In the genomic region with DNA sequence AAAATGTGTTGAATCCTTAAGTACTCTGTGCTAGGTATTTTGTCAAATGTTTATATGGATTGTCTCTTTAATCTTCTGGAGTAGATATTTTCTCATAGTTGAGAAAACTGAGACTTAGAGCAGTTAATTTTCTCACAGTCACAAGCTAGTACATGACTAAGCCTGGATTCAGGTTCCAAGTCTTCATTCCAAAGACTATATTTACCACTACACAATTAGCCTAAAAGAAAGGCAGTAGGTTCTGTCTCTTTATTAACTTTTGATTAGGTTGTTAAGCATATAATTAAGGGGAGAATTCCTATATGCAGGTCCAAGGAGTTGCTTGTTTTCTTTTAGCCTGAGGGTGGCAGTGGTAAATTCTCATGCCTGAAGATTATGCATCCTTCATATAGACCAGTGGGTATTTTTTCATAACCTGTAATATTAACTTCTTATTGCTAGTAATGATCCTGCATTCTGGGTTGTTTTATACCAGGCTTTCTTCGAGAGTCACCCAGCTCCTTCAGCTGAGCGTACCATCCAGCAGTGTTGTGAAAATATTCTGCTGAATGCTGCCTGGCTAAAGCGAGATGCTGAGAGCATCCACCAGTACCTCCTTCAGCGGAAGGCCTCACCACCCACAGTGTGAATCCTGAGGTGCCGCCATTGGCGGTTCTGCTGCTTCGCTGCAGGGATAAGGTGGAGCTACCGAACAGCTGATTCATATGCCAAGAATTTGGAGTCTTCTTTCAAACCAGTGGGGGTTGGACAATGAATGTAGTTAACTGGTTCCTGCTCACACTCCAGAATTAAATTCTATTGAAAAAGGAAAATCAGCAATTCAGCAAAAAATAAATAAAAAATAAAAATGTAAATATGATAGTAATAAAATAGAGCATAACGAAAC, we compare ENCODE assay signal across 8 cellular contexts. TPM values are rescaled to one million over a fixed set of nuclear protein-coding genes. Genes with fewer than 3 reads are reported as not detected.
DNase-seq lines count a peak whose midpoint lies in the region; ATAC-seq and TF ChIP-seq lines count a peak whose summit lies in the region.

No MANE protein-coding gene starts in this region.

- CTCF ChIA-PET in HCT116 (lab: Charles Lee), result interaction anchor here (1.0 kb wide), 1 partner anchor 28 kb away, joined by 8 read pairs; a partner anchor contains a TSS

- H3K36me3 ChIP-seq in HCT116 (ENCODE audit: control insufficient read depth in 1 of 2, insufficient read depth in 2 of 2, low read length in 2 of 2) (peaks cover 31 to 33% of the 10 kb centered on the region in 2 experiments; a peak in 3 of 4 replicates), Peyer's patch (peaks cover 0 to 71% (median 0%) of the 10 kb centered on the region in 3 donors)

- peak in 2 of 3 experiments; percentile 22 to 27; a peak in 3 of 6 replicates for TF ChIP-seq CTCF in HCT116 (IDR thresholded peaks at IDR 0.05 in 2 of 3, conservative IDR thresholded peaks at IDR 0.05 in 1 of 3; ENCODE audit: borderline replicate concordance in 1 of 3, insufficient read depth in 1 of 3, low read depth in 2 of 3, low read length in 2 of 3)
- TF ChIP-seq CTCF in Peyer's patch (IDR thresholded peaks at IDR 0.05), result no peak

- RAD21 ChIA-PET in HCT116 (lab: Charles Lee; ENCODE audit: low non-redundant PET in 1 of 2, low total read pairs in 2 of 2, uncharacterized antibody in 2 of 2, unreplicated experiment in 2 of 2), result interaction anchor here in 1 of 2 experiments (0.6 to 1.3 kb wide), 2 partner anchors 28 to 55 kb away, joined by 4 to 6 read pairs; a partner anchor contains a TSS

- peak overlapping the region in 1 of 2 experiments; percentile 22; a peak in 1 of 4 replicates for H3K4me3 ChIP-seq in HCT116 (replicated peaks in 1 of 2; ENCODE audit: low read depth in 1 of 2, low read length in 2 of 2)
- no peak overlapping the region for H3K4me3 ChIP-seq in Peyer's patch

- H3K4me1 Mint-ChIP-seq in T-helper 17 cell, result peaks cover 6% of the 10 kb centered on the region

- DNase-seq in HCT116 (ENCODE audit: low read depth, low spot score), result peak; percentile 82
- peak; percentile 79 for DNase-seq in T1000 (lab: John Stamatoyannopoulos, UW)
- DNase-seq in glomerular visceral epithelial cell (ENCODE audit: extremely low spot score), result peak; percentile 90
- DNase-seq in renal cortical epithelial cell (ENCODE audit: low read depth), result peak; percentile 92
- no peak for DNase-seq in T-helper 17 cell
- DNase-seq in medulla oblongata (ENCODE audit: extremely low spot score), result no peak
- no peak for DNase-seq in Peyer's patch

- no peak overlapping the region for H3K4me3 Mint-ChIP-seq in T-helper 17 cell

- peaks cover 32 to 46% of the 10 kb centered on the region in 2 experiments for H3K4me1 ChIP-seq in HCT116 (ENCODE audit: control insufficient read depth in 1 of 2, insufficient read depth in 2 of 2, low read length in 2 of 2)
- H3K4me1 ChIP-seq in Peyer's patch, result no peaks in the 10 kb centered on the region

- intact Hi-C loops in HCT116 (cut with micrococcal nuclease), result loop anchor here (1.0 kb wide), 1 partner anchor 181 kb away; no protein-coding TSS in a partner anchor

- H3K27ac ChIP-seq in HCT116 (ENCODE audit: low read depth, low read length) (peak overlapping the region; percentile 62), Peyer's patch (peak overlapping the region in 1 of 4 donors; percentile 4)

- H3K9me3 ChIP-seq in HCT116 (ENCODE audit: control insufficient read depth in 1 of 2, insufficient read depth in 1 of 2, low read depth in 1 of 2, low read length in 2 of 2) (no peaks in the 10 kb centered on the region), T-helper 17 cell (ENCODE audit: control insufficient read depth, low read length, poor library complexity, severe bottlenecking) (no peaks in the 10 kb centered on the region), Peyer's patch (no peaks in the 10 kb centered on the region)

- H3K27me3 Mint-ChIP-seq in T-helper 17 cell, result no peaks in the 10 kb centered on the region

- H3K79me2 ChIP-seq in HCT116 (ENCODE audit: insufficient read depth, low read length), result no peaks in the 10 kb centered on the region

- no peaks in the 10 kb centered on the region for H4K20me1 ChIP-seq in HCT116 (ENCODE audit: insufficient read depth)

- H2AFZ ChIP-seq in HCT116 (ENCODE audit: low read depth, low read length, poor library complexity, severe bottlenecking), result no peak overlapping the region

- POLR2A ChIA-PET in HCT116 (lab: Charles Lee), result interaction anchor here (1.0 to 1.7 kb wide), 2 partner anchors 10 to 28 kb away, joined by 3 to 18 read pairs; a partner anchor contains a TSS

- H3K27me3 ChIP-seq in HCT116 (ENCODE audit: insufficient read depth, low read length), result no peaks in the 10 kb centered on the region
- H3K27me3 ChIP-seq in Peyer's patch, result no peaks in the 10 kb centered on the region

- TF ChIP-seq POLR2A in HCT116 (IDR thresholded peaks at IDR 0.05; ENCODE audit: borderline replicate concordance, extremely low read depth, insufficient read depth, insufficient read length), result no peak
- no peak for TF ChIP-seq POLR2A in Peyer's patch (IDR thresholded peaks at IDR 0.05)

- H3K9ac ChIP-seq in HCT116 (ENCODE audit: low read length), result peak overlapping the region; percentile 48

- no peaks in the 10 kb centered on the region for H3K9me2 ChIP-seq in HCT116 (ENCODE audit: insufficient read depth)

- ATAC-seq in HCT116 (peak; percentile 93), T-helper 17 cell (no peak), HG02970 (IDR thresholded peaks at IDR 0.05; ENCODE audit: low FRiP score, unreplicated experiment) (no peak)

- 0 out of 2 replicates have a peak, but pooled peaks have one; percentile 15 for TF ChIP-seq RAD21 in HCT116 (IDR thresholded peaks at IDR 0.05; ENCODE audit: low read depth)

- BruUV-seq in HCT116 (replicated peaks; lab: Mats Ljungman, UMichigan), result TSS peak; percentile 24

- H3K4me2 ChIP-seq in HCT116 (ENCODE audit: low read length), result peak overlapping the region; percentile 63

- no peak overlapping the region for H3K27ac Mint-ChIP-seq in T-helper 17 cell

- peaks cover 4% of the 10 kb centered on the region for H3K36me3 Mint-ChIP-seq in T-helper 17 cell (ENCODE audit: low read depth)

TF ChIP-seq in HCT116, 20 proteins besides CTCF, POLR2A, EP300 and RAD21:
- TF ChIP-seq, protein P1, sequence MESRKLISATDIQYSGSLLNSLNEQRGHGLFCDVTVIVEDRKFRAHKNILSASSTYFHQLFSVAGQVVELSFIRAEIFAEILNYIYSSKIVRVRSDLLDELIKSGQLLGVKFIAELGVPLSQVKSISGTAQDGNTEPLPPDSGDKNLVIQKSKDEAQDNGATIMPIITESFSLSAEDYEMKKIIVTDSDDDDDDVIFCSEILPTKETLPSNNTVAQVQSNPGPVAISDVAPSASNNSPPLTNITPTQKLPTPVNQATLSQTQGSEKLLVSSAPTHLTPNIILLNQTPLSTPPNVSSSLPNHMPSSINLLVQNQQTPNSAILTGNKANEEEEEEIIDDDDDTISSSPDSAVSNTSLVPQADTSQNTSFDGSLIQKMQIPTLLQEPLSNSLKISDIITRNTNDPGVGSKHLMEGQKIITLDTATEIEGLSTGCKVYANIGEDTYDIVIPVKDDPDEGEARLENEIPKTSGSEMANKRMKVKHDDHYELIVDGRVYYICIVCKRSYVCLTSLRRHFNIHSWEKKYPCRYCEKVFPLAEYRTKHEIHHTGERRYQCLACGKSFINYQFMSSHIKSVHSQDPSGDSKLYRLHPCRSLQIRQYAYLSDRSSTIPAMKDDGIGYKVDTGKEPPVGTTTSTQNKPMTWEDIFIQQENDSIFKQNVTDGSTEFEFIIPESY (IDR thresholded peaks at IDR 0.05; ENCODE audit: extremely low read depth, insufficient replicate concordance, low read length), result no peak
- no peak for TF ChIP-seq POLR2AphosphoS5 (IDR thresholded peaks at IDR 0.05; ENCODE audit: low read depth, low read length)
- TF ChIP-seq JUND (IDR thresholded peaks at IDR 0.05), result peak; percentile 76; the same call in 1 of the 2 replicates
- TF ChIP-seq EGR1 (IDR thresholded peaks at IDR 0.05; ENCODE audit: low read depth), result no peak
- TF ChIP-seq YY1 (IDR thresholded peaks at IDR 0.05; ENCODE audit: extremely low read depth, insufficient replicate concordance, low read depth, low read length), result peak; percentile 88
- TF ChIP-seq CBX3 (IDR thresholded peaks at IDR 0.05; ENCODE audit: low read depth), result 0 out of 2 replicates have a peak, but pooled peaks have one; percentile 27
- TF ChIP-seq, protein P2, sequence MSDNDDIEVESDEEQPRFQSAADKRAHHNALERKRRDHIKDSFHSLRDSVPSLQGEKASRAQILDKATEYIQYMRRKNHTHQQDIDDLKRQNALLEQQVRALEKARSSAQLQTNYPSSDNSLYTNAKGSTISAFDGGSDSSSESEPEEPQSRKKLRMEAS (IDR thresholded peaks at IDR 0.05), result peak; percentile 39; the same call in 1 of the 2 replicates
- no peak; the same call in 1 of the 2 replicates for TF ChIP-seq CEBPB (IDR thresholded peaks at IDR 0.05; ENCODE audit: low read depth)
- TF ChIP-seq EZH2phosphoT487 (IDR thresholded peaks at IDR 0.05; ENCODE audit: borderline replicate concordance), result no peak
- TF ChIP-seq SP1 (IDR thresholded peaks at IDR 0.05; ENCODE audit: low read depth), result peak; percentile 76
- no peak for TF ChIP-seq EZH2 (IDR thresholded peaks at IDR 0.05)
- TF ChIP-seq SRF (IDR thresholded peaks at IDR 0.05; ENCODE audit: low read depth), result peak; percentile 13; the same call in 1 of the 2 replicates
- TF ChIP-seq FOSL1 (IDR thresholded peaks at IDR 0.05; ENCODE audit: low read depth), result peak; percentile 87
- no peak for TF ChIP-seq ZNF274 (IDR thresholded peaks at IDR 0.05; ENCODE audit: low read depth, low read length)
- peak; percentile 42; the same call in 1 of the 2 replicates for TF ChIP-seq SIN3A (IDR thresholded peaks at IDR 0.05; ENCODE audit: low read depth)

RNA-seq across cellular contexts. Expression of a gene that starts 28.2 kb away (rescaled TPM):
- total RNA-seq in HCT116 (2021; ENCODE audit: unreplicated experiment), result 526 TPM
- polyA plus RNA-seq in HCT116 (2012), result 233 and 294 TPM in 2 replicates
- 421 and 446 TPM in 2 replicates for total RNA-seq in renal cortical epithelial cell
- 100 to 1,000 TPM; 183 to 196 TPM for total RNA-seq in T-helper 17 cell
- 100 to 1,000 TPM in 3 of 4 donors, 10 to 100 TPM in 1; 72.3 to 276 (median 135) TPM for total RNA-seq in Peyer's patch

Comparison
In these comparisons a context has a peak if more than half of its experiments do, and no peak if none do; other contexts are left out.
1. DNase-seq: peak in HCT116 (single experiment), T1000 (single experiment), glomerular visceral epithelial cell (single experiment) and renal cortical epithelial cell (single experiment); none in T-helper 17 cell (0 of 3), medulla oblongata (single experiment) and Peyer's patch (0 of 3).
2. CTCF ChIP-seq: peak in HCT116 (2 of 3); none in Peyer's patch (0 of 6).